ENCODE assay signal across 12 cellular contexts in genomic region chr10:13633689-13634088, GRCh38. TPM values are rescaled to one million over a fixed set of nuclear protein-coding genes. Genes with fewer than 3 reads are reported as not detected.
DNase-seq lines count a peak whose midpoint lies in the region; ATAC-seq and TF ChIP-seq lines count a peak whose summit lies in the region.
"Had no signal": no experiment of that assay in that cellular context is flagged by ENCODE, and none has a peak within 500 bp of the region (broad histone marks: within the 10 kb centered on the region; RNA-seq: fewer than 3 reads in every experiment).

No MANE protein-coding gene starts in this region.

- H3K4me1 ChIP-seq in osteoblast (ENCODE audit: insufficient read depth, low read length): peaks cover 26% of the 10 kb centered on the region

- no peaks in the 10 kb centered on the region for H3K27me3 ChIP-seq in osteoblast (ENCODE audit: insufficient read depth, low read length)

- peak; percentile 27; the same call in 2 of the 3 replicates for ATAC-seq in SK-N-SH treated with all-trans-retinoic acid at 6 μM for 48 hours
- ATAC-seq in HG03025 (IDR thresholded peaks at IDR 0.05; ENCODE audit: low FRiP score, unreplicated experiment): no peak
- ATAC-seq in GM21717 (IDR thresholded peaks at IDR 0.05; ENCODE audit: unreplicated experiment): no peak
- ATAC-seq: GM12878 had no signal

- no peak overlapping the region for H3K4me2 ChIP-seq in osteoblast (ENCODE audit: insufficient read depth, low read length)

- in situ Hi-C loops in GM13977 (cut with MboI; ENCODE audit: low pct_unique_long_range_greater_than_20kb, low sequenced_read_pairs, unreplicated experiment): no loop called here

- DNase-seq in AG09319 (ENCODE audit: extremely low read depth, low read depth) (peak; percentile 52), foreskin fibroblast (peak; percentile 61 to 91), osteoblast (ENCODE audit: insufficient read length, low spot score, missing footprints) (peak; percentile 79), islet precursor cell (no peak), GM13977 (ENCODE audit: low spot score) (no peak)
- DNase-seq: CD4-positive, alpha-beta memory T cell; stimulated activated naive CD4-positive, alpha-beta T cell treated with Interleukin-2 at 50 U/mL for 16 hours had no signal

- no peak overlapping the region for H3K4me3 ChIP-seq in foreskin fibroblast (ENCODE audit: low read depth in 1 of 2, low read length in 2 of 2)
- H3K4me3 ChIP-seq in osteoblast (ENCODE audit: insufficient read depth, low read length): no peak overlapping the region
- H3K4me3 ChIP-seq: GM12878, skin epidermis had no signal

- TF ChIP-seq CTCF in AG09319 (IDR thresholded peaks at IDR 0.05; ENCODE audit: low read depth, low read length): no peak
- TF ChIP-seq CTCF in foreskin fibroblast (IDR thresholded peaks at IDR 0.05; ENCODE audit: low read depth, low read length): no peak
- TF ChIP-seq CTCF in osteoblast (IDR thresholded peaks at IDR 0.05; ENCODE audit: extremely low read depth, low read depth, low read length): no peak
- no peak for TF ChIP-seq CTCF in GM13977 (IDR thresholded peaks at IDR 0.05; ENCODE audit: extremely low read depth, insufficient read depth, missing control alignments)

- no peak overlapping the region for H2AFZ ChIP-seq in osteoblast (ENCODE audit: low read length)

- H3K79me2 ChIP-seq in osteoblast (ENCODE audit: insufficient read depth, low read length): no peaks in the 10 kb centered on the region

- peaks cover 4% of the 10 kb centered on the region for H4K20me1 ChIP-seq in osteoblast (ENCODE audit: insufficient read depth, low read length)

- peaks cover 12% of the 10 kb centered on the region for H3K36me3 ChIP-seq in osteoblast (ENCODE audit: insufficient read depth, low read length)

- no peaks in the 10 kb centered on the region for H3K9me3 ChIP-seq in osteoblast (ENCODE audit: low read depth, low read length)

- peak overlapping the region; percentile 82 for H3K27ac ChIP-seq in osteoblast (ENCODE audit: low read depth, low read length)

TF ChIP-seq in SK-N-SH treated with all-trans-retinoic acid at 6 μM for 48 hours, 23 proteins besides CTCF, POLR2A, EP300 and RAD21:
- no peak for TF ChIP-seq ZNF70 (CRISPR knock-in tag; IDR thresholded peaks at IDR 0.05)
- TF ChIP-seq ZFP30 (CRISPR knock-in tag; IDR thresholded peaks at IDR 0.05): no peak
- TF ChIP-seq TOX (CRISPR knock-in tag; IDR thresholded peaks at IDR 0.05; ENCODE audit: borderline replicate concordance): no peak
- TF ChIP-seq ZNF8 (CRISPR knock-in tag; IDR thresholded peaks at IDR 0.05): no peak
- no peak for TF ChIP-seq BACH2 (CRISPR knock-in tag; IDR thresholded peaks at IDR 0.05; ENCODE audit: borderline replicate concordance)
- no peak for TF ChIP-seq CREB5 (CRISPR knock-in tag; IDR thresholded peaks at IDR 0.05; ENCODE audit: low read depth)
- TF ChIP-seq ZC3H10 (CRISPR knock-in tag; IDR thresholded peaks at IDR 0.05): no peak
- no peak for TF ChIP-seq POU6F1 (CRISPR knock-in tag; IDR thresholded peaks at IDR 0.05; ENCODE audit: borderline replicate concordance, low read depth)
- no peak for TF ChIP-seq TCF4 (CRISPR knock-in tag; IDR thresholded peaks at IDR 0.05; ENCODE audit: borderline replicate concordance)
- no peak for TF ChIP-seq GLIS3 (CRISPR knock-in tag; IDR thresholded peaks at IDR 0.05)
- no peak for TF ChIP-seq ZNF565 (CRISPR knock-in tag; conservative IDR thresholded peaks at IDR 0.05; ENCODE audit: low read depth)
- TF ChIP-seq ESRRG (CRISPR knock-in tag; IDR thresholded peaks at IDR 0.05): no peak

RNA-seq across cellular contexts. Expression of gene PRPF18, which starts 46.9 kb away (rescaled TPM):
- 30.1 and 39.8 TPM in 2 replicates for total RNA-seq in osteoblast

Comparison
In these comparisons a context has a peak if more than half of its experiments do, and no peak if none do; other contexts are left out.
1. DNase-seq: peak in AG09319 (single experiment), foreskin fibroblast (2 of 2) and osteoblast (single experiment); none in islet precursor cell (single experiment) and GM13977 (single experiment).